ENCODE assay signal across 32 cellular contexts in genomic region chr7:52639981-52640380, GRCh38.
DNase-seq lines count a peak whose midpoint lies in the region; ATAC-seq, FAIRE-seq and TF ChIP-seq lines count a peak whose summit lies in the region.
"Had no signal": no experiment of that assay in that cellular context is flagged by ENCODE, and none has a peak within 500 bp of the region (broad histone marks: within the 10 kb centered on the region; RNA-seq: fewer than 3 reads in every experiment).

No MANE protein-coding gene starts in this region.

- ATAC-seq in mucosa of descending colon (no peak), GM21423 (IDR thresholded peaks at IDR 0.05; ENCODE audit: unreplicated experiment) (no peak), GM19397 (IDR thresholded peaks at IDR 0.05; ENCODE audit: unreplicated experiment) (no peak)
- ATAC-seq: foreskin keratinocyte, sciatic nerve had no signal

- H3K9ac ChIP-seq in HUES64 (ENCODE audit: low read depth, low read length) (no peak overlapping the region), astrocyte (ENCODE audit: low read length) (peak overlapping the region; percentile 27), smooth muscle cell (ENCODE audit: low read depth) (peak overlapping the region; percentile 65)

- peak overlapping the region; percentile 92 for H3K27ac Mint-ChIP-seq in astrocyte (ENCODE audit: unreplicated experiment)
- no peak overlapping the region for H3K27ac Mint-ChIP-seq in CD4-positive, alpha-beta memory T cell
- H3K27ac Mint-ChIP-seq: activated naive CD8-positive, alpha-beta T cell treated with anti-CD3 and anti-CD28 coated beads for 36 hours; activated T-helper 2 cell treated with anti-CD3 and anti-CD28 coated beads, Interferon-gamma antibody, Interleukin-2, Interleukin-4, amounts not matched to agents 10 μg/mL and 5 μg/mL and 100 μg/mL, durations not matched to agents 14 hours and 24 hours and 36 hours; brain; CD14-positive monocyte; immature natural killer cell; nephron progenitor cell had no signal

- H3K27me3 ChIP-seq in HUES64 (ENCODE audit: insufficient read depth, low read length), result no peaks in the 10 kb centered on the region
- no peaks in the 10 kb centered on the region for H3K27me3 ChIP-seq in astrocyte (ENCODE audit: insufficient read depth, low read length)
- H3K27me3 ChIP-seq in smooth muscle cell (ENCODE audit: low read depth), result no peaks in the 10 kb centered on the region
- no peaks in the 10 kb centered on the region for H3K27me3 ChIP-seq in CD4-positive, alpha-beta memory T cell (ENCODE audit: insufficient read depth, low read length)
- H3K27me3 ChIP-seq: foreskin keratinocyte, stomach, transverse colon had no signal

- POLR2A ChIA-PET in CD4-positive, alpha-beta memory T cell (lab: Charles Lee; ENCODE audit: partially characterized antibody), result no interaction called here

- H2AFZ ChIP-seq in astrocyte (ENCODE audit: low read depth, low read length) (peak overlapping the region; percentile 23), smooth muscle cell (ENCODE audit: low read depth) (no peak overlapping the region)

- peak; percentile 92 for DNase-seq in astrocyte (ENCODE audit: low read depth)
- DNase-seq in iris pigment epithelial cell (ENCODE audit: low read depth), result peak; percentile 51
- no peak for DNase-seq in smooth muscle cell (lab: John Stamatoyannopoulos, UW; ENCODE audit: unreplicated experiment)
- no peak for DNase-seq in mucosa of descending colon
- no peak for DNase-seq in CD4-positive, alpha-beta memory T cell
- DNase-seq: activated CD4-positive, alpha-beta T cell treated with anti-CD3 and anti-CD28 coated beads, Interleukin-2, amount 50 U/mL, for 4 hours; activated CD4-positive, CD25-positive, alpha-beta regulatory T cell; activated CD8-positive, alpha-beta memory T cell treated with anti-CD3 and anti-CD28 coated beads, Interleukin-2, amount 50 U/mL, for 48 hours; activated naive CD8-positive, alpha-beta T cell treated with anti-CD3 and anti-CD28 coated beads for 36 hours; effector CD4-positive, alpha-beta T cell; foreskin keratinocyte; immature natural killer cell; KG1; NCI-H146; NCI-H2171; NCI-H524; nephron progenitor cell; OCI-M1; posterior cingulate gyrus; SIG-M5; stomach; SW 1271; transverse colon had no signal

- CTCF ChIA-PET in CD4-positive, alpha-beta memory T cell (lab: Charles Lee; ENCODE audit: partially characterized antibody), result no interaction called here

- no peaks in the 10 kb centered on the region for H3K36me3 ChIP-seq in HUES64 (ENCODE audit: insufficient read depth, low read length)
- no peaks in the 10 kb centered on the region for H3K36me3 ChIP-seq in astrocyte (ENCODE audit: insufficient read depth, low read length)
- no peaks in the 10 kb centered on the region for H3K36me3 ChIP-seq in smooth muscle cell (ENCODE audit: low read depth)
- H3K36me3 ChIP-seq in mucosa of descending colon (ENCODE audit: low read depth), result no peaks in the 10 kb centered on the region
- H3K36me3 ChIP-seq in CD4-positive, alpha-beta memory T cell (ENCODE audit: insufficient read depth, low read length), result no peaks in the 10 kb centered on the region
- H3K36me3 ChIP-seq: stomach, transverse colon had no signal

- FAIRE-seq in astrocyte (lab: Jason Lieb, UNC), result no peak
- FAIRE-seq: D721Med, GM12891 had no signal

- peak overlapping the region; percentile 62; the same call in 1 of the 2 replicates for H3K27ac ChIP-seq in HUES64 (ENCODE audit: low read depth, low read length)
- H3K27ac ChIP-seq in astrocyte (ENCODE audit: low read depth, low read length), result peak overlapping the region; percentile 79
- H3K27ac ChIP-seq in smooth muscle cell (ENCODE audit: low read depth), result peak overlapping the region; percentile 95
- H3K27ac ChIP-seq in CD4-positive, alpha-beta memory T cell (ENCODE audit: low read depth, low read length), result no peak overlapping the region
- H3K27ac ChIP-seq: foreskin keratinocyte, stomach, transverse colon had no signal

- peak overlapping the region; percentile 52 for H3K4me2 ChIP-seq in astrocyte (ENCODE audit: low read length)
- peak overlapping the region; percentile 51 for H3K4me2 ChIP-seq in smooth muscle cell

- no peaks in the 10 kb centered on the region for H3F3A ChIP-seq in smooth muscle cell (ENCODE audit: low read depth)

- peaks cover 19% of the 10 kb centered on the region for H3K4me1 Mint-ChIP-seq in astrocyte (ENCODE audit: low read depth, unreplicated experiment)
- no peaks in the 10 kb centered on the region for H3K4me1 Mint-ChIP-seq in CD4-positive, alpha-beta memory T cell
- H3K4me1 Mint-ChIP-seq: activated naive CD8-positive, alpha-beta T cell treated with anti-CD3 and anti-CD28 coated beads for 36 hours; brain; CD14-positive monocyte; immature natural killer cell; nephron progenitor cell had no signal

- H3K4me1 ChIP-seq in HUES64 (ENCODE audit: insufficient read depth, low read length), result peaks cover 28% of the 10 kb centered on the region
- H3K4me1 ChIP-seq in astrocyte (ENCODE audit: insufficient read depth, low read length), result peaks cover 14% of the 10 kb centered on the region
- peaks cover 12% of the 10 kb centered on the region for H3K4me1 ChIP-seq in smooth muscle cell (ENCODE audit: low read depth)
- no peaks in the 10 kb centered on the region for H3K4me1 ChIP-seq in mucosa of descending colon (ENCODE audit: low read depth)
- H3K4me1 ChIP-seq in CD4-positive, alpha-beta memory T cell (ENCODE audit: insufficient read depth, low read length), result no peaks in the 10 kb centered on the region
- H3K4me1 ChIP-seq: foreskin keratinocyte, stomach, transverse colon had no signal

- H3K9me3 ChIP-seq in HUES64 (ENCODE audit: insufficient read depth, low read depth, low read length) (no peaks in the 10 kb centered on the region), astrocyte (ENCODE audit: insufficient read depth, low read depth, low read length) (no peaks in the 10 kb centered on the region), smooth muscle cell (replicated peaks; ENCODE audit: low read depth) (no peaks in the 10 kb centered on the region), mucosa of descending colon (no peaks in the 10 kb centered on the region)
- H3K9me3 ChIP-seq in CD4-positive, alpha-beta memory T cell (ENCODE audit: control insufficient read depth in 1 of 2, low read length in 2 of 2), result no peaks in the 10 kb centered on the region
- H3K9me3 ChIP-seq: stomach, transverse colon had no signal

- H3K4me3 ChIP-seq in HUES64 (ENCODE audit: low read length) (no peak overlapping the region), astrocyte (ENCODE audit: insufficient read depth, low read depth, low read length) (no peak overlapping the region), smooth muscle cell (no peak overlapping the region), mucosa of descending colon (no peak overlapping the region)
- H3K4me3 ChIP-seq in CD4-positive, alpha-beta memory T cell (ENCODE audit: low read length in 2 of 2), result no peak overlapping the region
- H3K4me3 ChIP-seq: stomach, transverse colon had no signal

- no peaks in the 10 kb centered on the region for H4K20me1 ChIP-seq in astrocyte (ENCODE audit: insufficient read depth, low read length)
- no peaks in the 10 kb centered on the region for H4K20me1 ChIP-seq in smooth muscle cell (ENCODE audit: low read depth)

- H3K27me3 Mint-ChIP-seq in astrocyte (ENCODE audit: low read depth, unreplicated experiment), result no peaks in the 10 kb centered on the region
- H3K27me3 Mint-ChIP-seq in CD4-positive, alpha-beta memory T cell, result no peaks in the 10 kb centered on the region
- H3K27me3 Mint-ChIP-seq: activated naive CD8-positive, alpha-beta T cell treated with anti-CD3 and anti-CD28 coated beads for 36 hours; brain had no signal

- WGBS in HUES64, result 54% methylated on average over 4 of the region's 4 CpGs
- WGBS in smooth muscle cell (ENCODE audit: low lambda C conversion rate), result 9% methylated on average over 4 of the region's 4 CpGs

- H3K36me3 Mint-ChIP-seq in astrocyte (ENCODE audit: low read depth, unreplicated experiment), result no peaks in the 10 kb centered on the region
- no peaks in the 10 kb centered on the region for H3K36me3 Mint-ChIP-seq in CD4-positive, alpha-beta memory T cell
- H3K36me3 Mint-ChIP-seq: activated naive CD8-positive, alpha-beta T cell treated with anti-CD3 and anti-CD28 coated beads for 36 hours; brain; CD14-positive monocyte had no signal

- H3K79me2 ChIP-seq in astrocyte (ENCODE audit: insufficient read depth, low read length) (no peaks in the 10 kb centered on the region), smooth muscle cell (ENCODE audit: low read depth) (no peaks in the 10 kb centered on the region)

- intact Hi-C loops in mucosa of descending colon (cut with DNase I, micrococcal nuclease), result no loop called here
- intact Hi-C loops in CD4-positive, alpha-beta memory T cell (cut with micrococcal nuclease), result no loop called here

- H3K9me3 Mint-ChIP-seq in astrocyte (ENCODE audit: unreplicated experiment), result no peaks in the 10 kb centered on the region
- H3K9me3 Mint-ChIP-seq in CD4-positive, alpha-beta memory T cell, result peaks cover 2 to 22% (median 9%) of the 10 kb centered on the region in 8 donors
- H3K9me3 Mint-ChIP-seq: brain, nephron progenitor cell had no signal

- TF ChIP-seq CTCF in astrocyte (IDR thresholded peaks at IDR 0.05; ENCODE audit: insufficient read depth, low read depth, low read length) (no peak), smooth muscle cell (IDR thresholded peaks at IDR 0.05; ENCODE audit: borderline replicate concordance, insufficient read depth, poor library complexity, severe bottlenecking) (no peak), mucosa of descending colon (IDR thresholded peaks at IDR 0.05) (no peak)

- H3K4me3 Mint-ChIP-seq in astrocyte (ENCODE audit: unreplicated experiment), result no peak overlapping the region
- H3K4me3 Mint-ChIP-seq in CD4-positive, alpha-beta memory T cell, result no peak overlapping the region
- H3K4me3 Mint-ChIP-seq: activated naive CD8-positive, alpha-beta T cell treated with anti-CD3 and anti-CD28 coated beads for 36 hours; brain; CD14-positive monocyte; immature natural killer cell; nephron progenitor cell had no signal

Comparison
In these comparisons a context has a peak if more than half of its experiments do, and no peak if none do; other contexts are left out.
1. DNase-seq: peak in astrocyte (single experiment) and iris pigment epithelial cell (single experiment); none in smooth muscle cell (single experiment), mucosa of descending colon (0 of 3) and CD4-positive, alpha-beta memory T cell (0 of 5).